Comparison of ENCODE assay signal across 18 cellular contexts in genomic region chr17:83122834-83123233, GRCh38. TPM values are rescaled to one million over a fixed set of nuclear protein-coding genes. Genes with fewer than 3 reads are reported as not detected.
DNase-seq lines count a peak whose midpoint lies in the region; ATAC-seq and TF ChIP-seq lines count a peak whose summit lies in the region.
"Had no signal": no experiment of that assay in that cellular context is flagged by ENCODE, and none has a peak within 500 bp of the region (broad histone marks: within the 10 kb centered on the region; RNA-seq: fewer than 3 reads in every experiment).

No MANE protein-coding gene starts in this region.

- in situ Hi-C loops in GM23248 (cut with MboI), result no loop called here

- H3K36me3 ChIP-seq in GM23248 (ENCODE audit: low read depth) (no peaks in the 10 kb centered on the region), endodermal cell (ENCODE audit: control insufficient read depth, insufficient read depth, low read length) (no peaks in the 10 kb centered on the region), osteoblast (ENCODE audit: insufficient read depth, low read length) (no peaks in the 10 kb centered on the region)
- H3K36me3 ChIP-seq: brain microvascular endothelial cell, neural progenitor cell had no signal

- no peaks in the 10 kb centered on the region for H3K36me3 Mint-ChIP-seq in endodermal cell (ENCODE audit: low read depth)
- H3K36me3 Mint-ChIP-seq in CD4-positive, alpha-beta T cell (ENCODE audit: low read depth), result no peaks in the 10 kb centered on the region
- H3K36me3 Mint-ChIP-seq: activated naive CD8-positive, alpha-beta T cell treated with anti-CD3 and anti-CD28 coated beads for 36 hours; mesothelial cell of epicardium; neural progenitor cell; stimulated activated memory B cell treated with anti-CD40 and anti-IgM and Interleukin-4, amounts not matched to agents 10 μg/mL and 1 μg/mL and 100 μg/mL, for 72 hours had no signal

- H4K20me1 ChIP-seq in GM23248 (ENCODE audit: insufficient read depth), result no peaks in the 10 kb centered on the region
- peaks cover 2% of the 10 kb centered on the region for H4K20me1 ChIP-seq in osteoblast (ENCODE audit: insufficient read depth, low read length)

- no peak overlapping the region for H3K4me3 Mint-ChIP-seq in endodermal cell
- H3K4me3 Mint-ChIP-seq in CD4-positive, alpha-beta T cell, result no peak overlapping the region
- H3K4me3 Mint-ChIP-seq: activated CD8-positive, alpha-beta T cell treated with anti-CD3 and anti-CD28 coated beads for 36 hours; activated naive CD8-positive, alpha-beta T cell treated with anti-CD3 and anti-CD28 coated beads for 36 hours; mesothelial cell of epicardium; neural progenitor cell; stimulated activated memory B cell treated with anti-CD40 and anti-IgM and Interleukin-4, amounts not matched to agents 10 μg/mL and 1 μg/mL and 100 μg/mL, for 72 hours had no signal

- H3K27ac ChIP-seq in GM23248 (peak overlapping the region; percentile 80), endodermal cell (ENCODE audit: low read depth, low read length) (no peak overlapping the region), osteoblast (ENCODE audit: low read depth, low read length) (no peak overlapping the region)
- no peak overlapping the region for H3K27ac ChIP-seq in CD4-positive, alpha-beta T cell (ENCODE audit: low read depth, low read length)
- H3K27ac ChIP-seq: brain microvascular endothelial cell, neural progenitor cell, PC-9 had no signal

- peaks cover 41% of the 10 kb centered on the region for H3K27me3 Mint-ChIP-seq in endodermal cell (ENCODE audit: insufficient read depth)
- peaks cover 67% of the 10 kb centered on the region for H3K27me3 Mint-ChIP-seq in CD4-positive, alpha-beta T cell

- TF ChIP-seq CTCF in AG09309 (IDR thresholded peaks at IDR 0.05; ENCODE audit: control insufficient read depth, insufficient read depth, low read depth, low read length, missing control alignments), result no peak
- TF ChIP-seq CTCF in endodermal cell (conservative IDR thresholded peaks at IDR 0.05), result no peak
- no peak for TF ChIP-seq CTCF in osteoblast (IDR thresholded peaks at IDR 0.05; ENCODE audit: extremely low read depth, low read depth, low read length)
- no peak for TF ChIP-seq CTCF in CD4-positive, alpha-beta T cell (IDR thresholded peaks at IDR 0.05)

- ATAC-seq in HG03175 (IDR thresholded peaks at IDR 0.05; ENCODE audit: unreplicated experiment), result no peak
- no peak for ATAC-seq in CD4-positive, alpha-beta T cell (ENCODE audit: poor library complexity)
- ATAC-seq: activated CD8-positive, alpha-beta T cell treated with anti-CD3 and anti-CD28 coated beads for 36 hours; stimulated activated memory B cell treated with anti-CD40 and anti-IgM and Interleukin-4, amounts not matched to agents 10 μg/mL and 1 μg/mL and 100 μg/mL, for 72 hours had no signal

- peak; percentile 75 for DNase-seq in AG09309 (ENCODE audit: low read depth)
- DNase-seq in GM23248, result peak; percentile 93
- DNase-seq in endodermal cell, result peak; percentile 46
- DNase-seq in osteoblast (ENCODE audit: insufficient read length, low spot score, missing footprints), result peak; percentile 85
- DNase-seq in CD4-positive, alpha-beta T cell, result no peak
- no peak for DNase-seq in MV-4-11 (lab: John Stamatoyannopoulos, UW)
- no peak for DNase-seq in OCI-M1 (lab: John Stamatoyannopoulos, UW)
- DNase-seq: activated CD4-positive, CD25-positive, alpha-beta regulatory T cell; activated CD8-positive, alpha-beta T cell treated with anti-CD3 and anti-CD28 coated beads for 36 hours; activated naive CD8-positive, alpha-beta T cell treated with anti-CD3 and anti-CD28 coated beads for 36 hours; brain microvascular endothelial cell; NCI-H1417; NCI-H69; PC-9 had no signal

- peaks cover 16% of the 10 kb centered on the region; the same call in 1 of the 2 replicates for H3K4me1 ChIP-seq in GM23248 (ENCODE audit: insufficient read depth)
- no peaks in the 10 kb centered on the region for H3K4me1 ChIP-seq in endodermal cell (ENCODE audit: control insufficient read depth, insufficient read depth, low read length)
- H3K4me1 ChIP-seq in osteoblast (ENCODE audit: insufficient read depth, low read length), result peaks cover 6% of the 10 kb centered on the region

- POLR2A ChIA-PET in CD4-positive, alpha-beta T cell (lab: Charles Lee), result no interaction called here

- H3K4me2 ChIP-seq in GM23248 (ENCODE audit: unreplicated experiment) (peak overlapping the region; percentile 55), osteoblast (ENCODE audit: insufficient read depth, low read length) (no peak overlapping the region)
- H3K4me2 ChIP-seq: neural progenitor cell, PC-9 had no signal

- 32 to 53% methylated on average over 16 of the region's 16 CpGs for WGBS in GM23248 (ENCODE audit: low coverage in 1 of 2, low lambda C conversion rate in 2 of 2, missing lambda C conversion rate in 2 of 2), 2 experiments
- WGBS in endodermal cell (ENCODE audit: insufficient coverage in 1 of 2, insufficient read length in 1 of 2), 2 experiments, result 54 to 74% methylated on average over 13 to 16 of the region's 16 CpGs

- intact Hi-C loops in CD4-positive, alpha-beta T cell (cut with DNase I, micrococcal nuclease), result no loop called here

- H3K27me3 ChIP-seq in GM23248 (replicated peaks; ENCODE audit: insufficient read depth), result no peaks in the 10 kb centered on the region
- peaks cover 30% of the 10 kb centered on the region for H3K27me3 ChIP-seq in endodermal cell (ENCODE audit: control insufficient read depth, insufficient read depth, low read length, poor library complexity, severe bottlenecking)
- H3K27me3 ChIP-seq in osteoblast (ENCODE audit: insufficient read depth, low read length), result peaks cover 29% of the 10 kb centered on the region
- peaks cover 21% of the 10 kb centered on the region for H3K27me3 ChIP-seq in CD4-positive, alpha-beta T cell (ENCODE audit: control insufficient read depth, insufficient read depth, low read length)
- H3K27me3 ChIP-seq: brain microvascular endothelial cell had no signal

- H3F3A ChIP-seq in GM23248 (ENCODE audit: insufficient read depth), result peaks cover 14% of the 10 kb centered on the region

- H3K79me2 ChIP-seq in GM23248 (ENCODE audit: insufficient read depth) (no peaks in the 10 kb centered on the region), osteoblast (ENCODE audit: insufficient read depth, low read length) (no peaks in the 10 kb centered on the region)

- peak overlapping the region; percentile 50; the same call in 1 of the 2 replicates for H2AFZ ChIP-seq in GM23248
- no peak overlapping the region for H2AFZ ChIP-seq in osteoblast (ENCODE audit: low read length)
- H2AFZ ChIP-seq: neural progenitor cell, PC-9 had no signal

- no peaks in the 10 kb centered on the region for H3K9me3 Mint-ChIP-seq in endodermal cell
- H3K9me3 Mint-ChIP-seq in CD4-positive, alpha-beta T cell, result no peaks in the 10 kb centered on the region
- H3K9me3 Mint-ChIP-seq: activated CD8-positive, alpha-beta T cell treated with anti-CD3 and anti-CD28 coated beads for 36 hours; activated naive CD8-positive, alpha-beta T cell treated with anti-CD3 and anti-CD28 coated beads for 36 hours; mesothelial cell of epicardium had no signal

- H3K4me3 ChIP-seq in AG09309 (ENCODE audit: control insufficient read depth, low read depth, low read length) (no peak overlapping the region), GM23248 (peak overlapping the region; percentile 33; the same call in 1 of the 2 replicates), endodermal cell (ENCODE audit: low read length) (no peak overlapping the region), osteoblast (ENCODE audit: insufficient read depth, low read length) (no peak overlapping the region)
- H3K4me3 ChIP-seq: neural progenitor cell, PC-9 had no signal

- H3K27ac Mint-ChIP-seq in endodermal cell, result no peak overlapping the region
- no peak overlapping the region for H3K27ac Mint-ChIP-seq in CD4-positive, alpha-beta T cell
- H3K27ac Mint-ChIP-seq: activated CD8-positive, alpha-beta T cell treated with anti-CD3 and anti-CD28 coated beads for 36 hours; activated naive CD8-positive, alpha-beta T cell treated with anti-CD3 and anti-CD28 coated beads for 36 hours; mesothelial cell of epicardium; neural progenitor cell; stimulated activated memory B cell treated with anti-CD40 and anti-IgM and Interleukin-4, amounts not matched to agents 10 μg/mL and 1 μg/mL and 100 μg/mL, for 72 hours had no signal

- peaks cover 1% of the 10 kb centered on the region for H3K4me1 Mint-ChIP-seq in endodermal cell
- peaks cover 26% of the 10 kb centered on the region for H3K4me1 Mint-ChIP-seq in CD4-positive, alpha-beta T cell (ENCODE audit: low read depth)

- CTCF ChIA-PET in CD4-positive, alpha-beta T cell (lab: Charles Lee), result no interaction called here

- H3K9me3 ChIP-seq in GM23248 (ENCODE audit: low read depth) (no peaks in the 10 kb centered on the region), endodermal cell (ENCODE audit: control insufficient read depth, low read length) (no peaks in the 10 kb centered on the region), osteoblast (ENCODE audit: low read depth, low read length) (no peaks in the 10 kb centered on the region)
- no peaks in the 10 kb centered on the region for H3K9me3 ChIP-seq in CD4-positive, alpha-beta T cell (ENCODE audit: control insufficient read depth, low read length)

- peak overlapping the region; percentile 79 for H3K9ac ChIP-seq in GM23248
- H3K9ac ChIP-seq in endodermal cell (ENCODE audit: extremely low read depth, low read length, poor library complexity, severe bottlenecking), result no peak overlapping the region
- H3K9ac ChIP-seq: neural progenitor cell had no signal

- H3K9me2 ChIP-seq in GM23248 (ENCODE audit: insufficient read depth), result no peaks in the 10 kb centered on the region

RNA-seq across cellular contexts. Expression of gene METRNL, which starts 43.4 kb away (rescaled TPM):
- total RNA-seq in GM23248 (2014; rRNA removed; shearing (Covaris generic)), result 305 and 319 TPM in 2 replicates
- polyA plus RNA-seq in GM23248 (2016; fragmentation: Nextera tagmentation; extraction: Ambion mirVana), result 26.5 and 28.4 TPM in 2 replicates
- total RNA-seq in endodermal cell (10 to 100 TPM in 1 of 2 donors, 1 to 10 TPM in 1; 7.3 to 10.3 TPM), osteoblast (137 and 140 TPM in 2 replicates)
- polyA plus RNA-seq in endodermal cell (2013, experiment 1 of 2), result 17.8 TPM
- polyA plus RNA-seq in endodermal cell (2013, experiment 2 of 2), result 16.6 TPM
- total RNA-seq in CD4-positive, alpha-beta T cell, result 10 to 100 TPM; 24.5 to 26.9 TPM

Comparison
In these comparisons a context has a peak if more than half of its experiments do, and no peak if none do; other contexts are left out.
1. DNase-seq: peak in AG09309 (single experiment), GM23248 (single experiment), endodermal cell (single experiment) and osteoblast (single experiment); none in CD4-positive, alpha-beta T cell (0 of 10), MV-4-11 (single experiment) and OCI-M1 (single experiment).